Comparison of ENCODE assay signal across 8 cellular contexts in genomic region chr12:51217968-51218606, GRCh38. TPM values are rescaled to one million over a fixed set of nuclear protein-coding genes. Genes with fewer than 3 reads are reported as not detected.
DNase-seq lines count a peak whose midpoint lies in the region; ATAC-seq and TF ChIP-seq lines count a peak whose summit lies in the region.

TSS of gene POU6F1 (minus strand) at chr12:51218062. CDS start at chr12:51206836, 11,226 bp downstream.

- H3K9me3 ChIP-seq in ovary (no peaks in the 10 kb centered on the region), tibial artery (no peaks in the 10 kb centered on the region)

- peak; percentile 95 for ATAC-seq in Right ventricle myocardium superior (ENCODE audit: poor library complexity)

- peak; percentile 9 for TF ChIP-seq EP300 in ovary (IDR thresholded peaks at IDR 0.05)

- H3K36me3 Mint-ChIP-seq in activated naive CD8-positive, alpha-beta T cell treated with anti-CD3 and anti-CD28 coated beads for 36 hours: peaks cover 4% of the 10 kb centered on the region

- H3K27me3 Mint-ChIP-seq in activated naive CD8-positive, alpha-beta T cell treated with anti-CD3 and anti-CD28 coated beads for 36 hours: no peaks in the 10 kb centered on the region

- intact Hi-C loops in Right ventricle myocardium superior (cut with DNase I) (loop anchor here (2.0 kb wide), 1 partner anchor 21 kb away; the partner anchor contains the start of gene DAZAP2), ovary (cut with DNase I) (loop anchor here in 1 of 4 donors (2.0 kb wide), 1 partner anchor 45 kb away; the partner anchor contains the start of gene TFCP2), tibial artery (cut with DNase I; ENCODE audit: low total_unique reads) (loop anchor here (2.0 kb wide), 1 partner anchor 45 kb away; the partner anchor contains the start of gene TFCP2)

- H3K36me3 ChIP-seq in ovary (no peaks in the 10 kb centered on the region), tibial artery (no peaks in the 10 kb centered on the region)

- H3K4me1 ChIP-seq in ovary (ENCODE audit: insufficient read depth) (peaks cover 11% of the 10 kb centered on the region), tibial artery (peaks cover 0 to 28% (median 11%) of the 10 kb centered on the region in 4 donors)

- peak; percentile 34 to 39 (median 37) for TF ChIP-seq CTCF in ovary (IDR thresholded peaks at IDR 0.05)
- peak; percentile 48 to 84 for TF ChIP-seq CTCF in tibial artery (IDR thresholded peaks at IDR 0.05)

- peak; percentile 65 for DNase-seq in GDM1 (lab: John Stamatoyannopoulos, UW)
- DNase-seq in H4 (ENCODE audit: low spot score): peak; percentile 77
- peak; percentile 79 for DNase-seq in M059J (ENCODE audit: low read depth)
- DNase-seq in SK-N-DZ (ENCODE audit: low spot score): peak; percentile 82
- peak; percentile 72 for DNase-seq in activated naive CD8-positive, alpha-beta T cell treated with anti-CD3 and anti-CD28 coated beads for 36 hours
- peak; percentile 78 for DNase-seq in Right ventricle myocardium superior
- DNase-seq in ovary: peak; percentile 77 to 86 (median 84)
- DNase-seq in tibial artery: peak; percentile 66 to 86

- no peaks in the 10 kb centered on the region for H3K9me3 Mint-ChIP-seq in activated naive CD8-positive, alpha-beta T cell treated with anti-CD3 and anti-CD28 coated beads for 36 hours

- peaks cover 16% of the 10 kb centered on the region for H3K4me1 Mint-ChIP-seq in activated naive CD8-positive, alpha-beta T cell treated with anti-CD3 and anti-CD28 coated beads for 36 hours

- 1 to 2% (median 1%) methylated on average over 27 to 35 of the region's 35 CpGs for WGBS in ovary, 3 donors

- H3K27ac ChIP-seq in ovary: peak within 1 kb of the TSS; percentile 98 to 99
- H3K27ac ChIP-seq in tibial artery: peak within 1 kb of the TSS; percentile 97 to 98

- H3K27me3 ChIP-seq in ovary (no peaks in the 10 kb centered on the region), tibial artery (no peaks in the 10 kb centered on the region)

- H3K27ac Mint-ChIP-seq in activated naive CD8-positive, alpha-beta T cell treated with anti-CD3 and anti-CD28 coated beads for 36 hours: peak within 1 kb of the TSS; percentile 85

- H3K4me3 ChIP-seq in ovary (peak within 1 kb of the TSS; percentile 64), tibial artery (peak within 1 kb of the TSS; percentile 82 to 94)

- peak; percentile 52 for TF ChIP-seq POLR2A in ovary (IDR thresholded peaks at IDR 0.05)

- H3K4me3 Mint-ChIP-seq in activated naive CD8-positive, alpha-beta T cell treated with anti-CD3 and anti-CD28 coated beads for 36 hours: peak within 1 kb of the TSS; percentile 84

RNA-seq across cellular contexts. Expression of gene POU6F1, which starts in this region (rescaled TPM):
- 2.9 and 24.5 TPM in 2 replicates for total RNA-seq in H4 (2014; rRNA removed; shearing (Covaris generic))
- total RNA-seq in M059J (2014; rRNA removed; shearing (Covaris generic)): 1.4 and 7.8 TPM in 2 replicates
- 2.1 and 3.6 TPM in 2 replicates for polyA plus RNA-seq in SK-N-DZ (2014; cell fraction: cytosol; rRNA removed)
- polyA plus RNA-seq in SK-N-DZ (2014; cell fraction: nucleus; rRNA removed): 8.7 and 11.3 TPM in 2 replicates
- total RNA-seq in activated naive CD8-positive, alpha-beta T cell treated with anti-CD3 and anti-CD28 coated beads for 36 hours: 1 to 10 TPM; 6.5 to 6.9 TPM
- total RNA-seq in Right ventricle myocardium superior (10.0 TPM), ovary (10 to 100 TPM; 15.3 to 48.8 (median 30.2) TPM)
- 10 to 100 TPM; 11.8 to 17.5 TPM for polyA plus RNA-seq in ovary

Comparison
In these comparisons a context has a peak if more than half of its experiments do, and no peak if none do; other contexts are left out.
1. Peak in every context shown above with its lines: DNase-seq, ATAC-seq, H3K4me3 ChIP-seq and H3K27ac ChIP-seq.